ENCODE assay signal across 1 cellular context in genomic region chr6:41781302-41781711, GRCh38.
TF ChIP-seq lines count a peak whose summit lies in the region.

No MANE protein-coding gene starts in this region.

TF ChIP-seq in K562, 482 proteins besides CTCF, POLR2A, EP300 and RAD21:
- no peak for TF ChIP-seq ZNF354B (CRISPR knock-in tag; IDR thresholded peaks at IDR 0.05)
- TF ChIP-seq STAT5B (CRISPR knock-in tag; IDR thresholded peaks at IDR 0.05): no peak
- no peak for TF ChIP-seq ZBTB9 (CRISPR knock-in tag; IDR thresholded peaks at IDR 0.05)
- peak; percentile 54 for TF ChIP-seq PRDM10 (IDR thresholded peaks at IDR 0.05; ENCODE audit: partially characterized antibody)
- TF ChIP-seq ETS1 (conservative IDR thresholded peaks at IDR 0.05; ENCODE audit: control insufficient read depth, low read depth, low read length): no peak
- peak; percentile 34 for TF ChIP-seq EGR1 (conservative IDR thresholded peaks at IDR 0.05)
- peak; percentile 29; the same call in 1 of the 2 replicates for TF ChIP-seq ZNF740 (CRISPR knock-in tag; IDR thresholded peaks at IDR 0.05)
- no peak for TF ChIP-seq ZNF740 (tag; IDR thresholded peaks at IDR 0.05)
- no peak for TF ChIP-seq ZNF444 (CRISPR knock-in tag; IDR thresholded peaks at IDR 0.05)
- no peak; the same call in 1 of the 2 replicates for TF ChIP-seq ZC3H4 (CRISPR knock-in tag; IDR thresholded peaks at IDR 0.05; ENCODE audit: borderline replicate concordance)
- TF ChIP-seq ZEB2 (IDR thresholded peaks at IDR 0.05): 0 out of 2 replicates have a peak, but pooled peaks have one; percentile 4
- TF ChIP-seq CREB3 (tag; conservative IDR thresholded peaks at IDR 0.05; ENCODE audit: low read depth): no peak
- TF ChIP-seq UBTF (IDR thresholded peaks at IDR 0.05; ENCODE audit: borderline replicate concordance in 1 of 2, low read depth in 2 of 2, low read length in 2 of 2): peak in 1 of 2 experiments; percentile 2; a peak in 1 of 4 replicates
- TF ChIP-seq ARID1B (IDR thresholded peaks at IDR 0.05): no peak
TF ChIP-seq in K562: peak in this region for 5.
